Comparison of ENCODE assay signal across 8 cellular contexts in the genomic region with DNA sequence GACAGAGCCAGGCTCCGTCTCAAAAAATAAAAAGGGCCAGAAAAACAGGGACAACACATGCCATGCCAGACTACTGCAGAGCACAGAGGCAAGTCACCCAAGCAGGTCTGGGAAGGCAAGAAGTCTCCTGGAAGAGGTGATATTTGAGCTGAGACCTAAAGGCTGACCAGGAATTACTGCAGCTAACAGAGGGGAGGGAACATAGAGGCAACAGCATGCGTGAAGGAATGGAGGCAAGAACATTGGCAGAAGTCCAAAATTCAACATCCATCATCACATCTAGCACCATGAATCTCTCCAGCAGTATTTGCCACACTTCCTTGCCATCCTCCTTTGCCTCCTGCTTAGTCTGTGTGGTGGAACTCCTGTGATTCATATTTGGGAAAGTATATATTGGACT. TPM values are rescaled to one million over a fixed set of nuclear protein-coding genes. Genes with fewer than 3 reads are reported as not detected.
DNase-seq lines count a peak whose midpoint lies in the region; ATAC-seq and TF ChIP-seq lines count a peak whose summit lies in the region.

No MANE protein-coding gene starts in this region.

- H3K4me3 ChIP-seq in CD4-positive, alpha-beta memory T cell (ENCODE audit: low read length in 2 of 2): peak overlapping the region; percentile 27 to 78
- peak overlapping the region; percentile 65 for H3K4me3 ChIP-seq in Jurkat, Clone E6-1 (ENCODE audit: low read length)
- H3K4me3 ChIP-seq in body of pancreas (no peak overlapping the region), muscle layer of duodenum (ENCODE audit: low read depth in 1 of 2, low read length in 2 of 2) (peak overlapping the region; percentile 77 to 93), gastroesophageal sphincter (peak overlapping the region in 1 of 2 donors; percentile 80)

- peak overlapping the region; percentile 81 for H3K27ac ChIP-seq in CD4-positive, alpha-beta memory T cell (ENCODE audit: low read depth, low read length)
- peak overlapping the region in 3 of 4 donors; percentile 67 to 84 (median 73) for H3K27ac ChIP-seq in body of pancreas
- H3K27ac ChIP-seq in muscle layer of duodenum (ENCODE audit: low read length): peak overlapping the region; percentile 62
- peak overlapping the region in 2 of 4 donors; percentile 77 to 84 for H3K27ac ChIP-seq in gastroesophageal sphincter

- peaks cover 19 to 43% (median 33%) of the 10 kb centered on the region in 4 donors for H3K4me1 Mint-ChIP-seq in CD4-positive, alpha-beta memory T cell

- no peaks in the 10 kb centered on the region for H3K27me3 ChIP-seq in CD4-positive, alpha-beta memory T cell (ENCODE audit: insufficient read depth, low read length)
- no peaks in the 10 kb centered on the region for H3K27me3 ChIP-seq in body of pancreas
- no peaks in the 10 kb centered on the region for H3K27me3 ChIP-seq in muscle layer of duodenum (ENCODE audit: low read depth, low read length)
- no peaks in the 10 kb centered on the region for H3K27me3 ChIP-seq in gastroesophageal sphincter

- peak overlapping the region; percentile 96 to 99 (median 97) for H3K27ac Mint-ChIP-seq in CD4-positive, alpha-beta memory T cell

- intact Hi-C loops in CD4-positive, alpha-beta memory T cell (cut with micrococcal nuclease): loop anchor here (5.0 kb wide), 2 partner anchors 766 to 841 kb away; a partner anchor contains a TSS
- intact Hi-C loops in body of pancreas (cut with DNase I): no loop called here

- H3K4me3 Mint-ChIP-seq in CD4-positive, alpha-beta memory T cell: peak overlapping the region; percentile 90 to 98 (median 96)

- DNase-seq in CD4-positive, alpha-beta memory T cell: no peak
- no peak for DNase-seq in Jurkat, Clone E6-1 (ENCODE audit: low read depth, low spot score)
- DNase-seq in body of pancreas (no peak), NCI-H2081 treated with DMSO at 0.1 percent for 48 hours (lab: John Stamatoyannopoulos, UW) (no peak), iPS-NIHi11 (ENCODE audit: low spot score) (no peak)

- no peaks in the 10 kb centered on the region for H3K9me3 Mint-ChIP-seq in CD4-positive, alpha-beta memory T cell

- no peak for TF ChIP-seq POLR2A in body of pancreas (IDR thresholded peaks at IDR 0.05)
- no peak for TF ChIP-seq POLR2A in gastroesophageal sphincter (IDR thresholded peaks at IDR 0.05)

- no peaks in the 10 kb centered on the region for H3K36me3 ChIP-seq in CD4-positive, alpha-beta memory T cell (ENCODE audit: insufficient read depth, low read length)
- no peaks in the 10 kb centered on the region for H3K36me3 ChIP-seq in body of pancreas (replicated peaks in 1 of 2; ENCODE audit: insufficient read depth in 1 of 2, low read depth in 2 of 2)
- H3K36me3 ChIP-seq in muscle layer of duodenum (ENCODE audit: control insufficient read depth in 1 of 2, insufficient read depth in 2 of 2, low read length in 2 of 2): no peaks in the 10 kb centered on the region
- H3K36me3 ChIP-seq in gastroesophageal sphincter: peaks cover 0 to 4% of the 10 kb centered on the region in 2 donors

- H3K27me3 Mint-ChIP-seq in CD4-positive, alpha-beta memory T cell: no peaks in the 10 kb centered on the region

- CTCF ChIA-PET in CD4-positive, alpha-beta memory T cell (lab: Charles Lee; ENCODE audit: partially characterized antibody): interaction anchor here (0.6 to 3.0 kb wide), 6 partner anchors 18 to 348 kb away, joined by 3 to 16 read pairs (median 3); no protein-coding TSS in a partner anchor

- TF ChIP-seq CTCF in body of pancreas (IDR thresholded peaks at IDR 0.05): no peak
- no peak for TF ChIP-seq CTCF in gastroesophageal sphincter (IDR thresholded peaks at IDR 0.05)

- no peak for TF ChIP-seq EP300 in gastroesophageal sphincter (IDR thresholded peaks at IDR 0.05)

- no peaks in the 10 kb centered on the region for H3K9me3 ChIP-seq in CD4-positive, alpha-beta memory T cell (ENCODE audit: control insufficient read depth in 1 of 2, low read length in 2 of 2)
- no peaks in the 10 kb centered on the region for H3K9me3 ChIP-seq in body of pancreas
- no peaks in the 10 kb centered on the region for H3K9me3 ChIP-seq in muscle layer of duodenum (ENCODE audit: control insufficient read depth in 1 of 2, low read length in 2 of 2)
- no peaks in the 10 kb centered on the region for H3K9me3 ChIP-seq in gastroesophageal sphincter

- H3K36me3 Mint-ChIP-seq in CD4-positive, alpha-beta memory T cell: peaks cover 0 to 7% of the 10 kb centered on the region in 2 donors

- peaks cover 28% of the 10 kb centered on the region for H3K4me1 ChIP-seq in CD4-positive, alpha-beta memory T cell (ENCODE audit: insufficient read depth, low read length)
- peaks cover 23% of the 10 kb centered on the region for H3K4me1 ChIP-seq in body of pancreas
- H3K4me1 ChIP-seq in muscle layer of duodenum (ENCODE audit: control insufficient read depth in 1 of 2, insufficient read depth in 2 of 2, low read length in 2 of 2): peaks cover 14 to 20% of the 10 kb centered on the region in 2 donors
- peaks cover 6 to 40% (median 13%) of the 10 kb centered on the region in 3 donors for H3K4me1 ChIP-seq in gastroesophageal sphincter

- WGBS in body of pancreas, 2 donors: 15 to 22% methylated on average over 2 of the region's 2 CpGs
- 18 to 33% methylated on average over 1 to 2 of the region's 2 CpGs for WGBS in gastroesophageal sphincter (ENCODE audit: low coverage in 1 of 2), 2 donors

- ATAC-seq in body of pancreas: no peak
- ATAC-seq in gastroesophageal sphincter: no peak
- no peak for ATAC-seq in HG02759 (IDR thresholded peaks at IDR 0.05; ENCODE audit: unreplicated experiment)

- POLR2A ChIA-PET in CD4-positive, alpha-beta memory T cell (lab: Charles Lee; ENCODE audit: partially characterized antibody): interaction anchor here (0.9 to 3.3 kb wide), 6 partner anchors 10 to 358 kb away, joined by 3 to 29 read pairs (median 6); a partner anchor contains a TSS

RNA-seq across cellular contexts. Expression of a gene that starts 0.9 kb away (rescaled TPM):
- 10 to 100 TPM; 18.5 to 19.6 TPM for total RNA-seq in CD4-positive, alpha-beta memory T cell
- polyA plus RNA-seq in CD4-positive, alpha-beta memory T cell: 10 to 100 TPM; 11.2 to 13.9 TPM
- 27.5 TPM for polyA plus RNA-seq in Jurkat, Clone E6-1 (2012; ENCODE audit: insufficient read depth, insufficient read length)
- total RNA-seq in body of pancreas (10 to 100 TPM; 14.8 to 20.8 TPM), gastroesophageal sphincter (10 to 100 TPM; 16.1 to 26.7 (median 21.4) TPM)

Comparison
In these comparisons a context has a peak if more than half of its experiments do, and no peak if none do; other contexts are left out.
1. H3K4me3 ChIP-seq: peak in CD4-positive, alpha-beta memory T cell (2 of 2), Jurkat, Clone E6-1 (single experiment) and muscle layer of duodenum (2 of 2); none in body of pancreas (0 of 2).